Comparison of ENCODE assay signal across 1 cellular context in genomic region chr10:33008499-33009243, GRCh38.
TF ChIP-seq lines count a peak whose summit lies in the region.

No MANE protein-coding gene starts in this region.

TF ChIP-seq in GM12878, 131 proteins besides CTCF, POLR2A, EP300 and RAD21 (continued from another document):
- TF ChIP-seq CBX5 (IDR thresholded peaks at IDR 0.05; ENCODE audit: low read depth) = peak; percentile 35; the same call in 1 of the 2 replicates
- TF ChIP-seq SKIL (IDR thresholded peaks at IDR 0.05; ENCODE audit: low read depth, poor library complexity, severe bottlenecking) = peak; percentile 69
- TF ChIP-seq HDGF (IDR thresholded peaks at IDR 0.05) = no peak
- peak; percentile 97 for TF ChIP-seq SMC3 (IDR thresholded peaks at IDR 0.05; ENCODE audit: borderline replicate concordance, low read length)
